Comparison of ENCODE assay signal across 31 cellular contexts in the genomic region with DNA sequence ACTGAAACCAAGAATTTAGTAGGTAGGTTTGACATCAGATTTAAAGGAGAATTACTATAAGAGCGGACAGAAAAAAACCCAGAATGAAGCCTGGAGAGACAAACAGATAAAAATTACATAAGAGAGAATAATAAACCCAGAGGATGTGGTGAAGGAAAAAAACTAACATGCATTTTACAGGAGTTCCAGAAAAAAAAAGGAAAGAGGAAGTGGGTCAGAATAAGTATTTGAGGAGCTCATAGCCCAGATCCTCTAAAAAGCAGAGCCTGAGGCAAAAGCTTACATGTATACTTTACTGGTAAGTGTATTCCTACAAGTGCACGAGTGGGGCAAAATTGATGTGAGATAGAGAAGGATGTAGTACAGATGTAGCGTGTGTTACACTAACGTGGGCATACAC. TPM values are rescaled to one million over a fixed set of nuclear protein-coding genes. Genes with fewer than 3 reads are reported as not detected.
DNase-seq lines count a peak whose midpoint lies in the region; ATAC-seq, FAIRE-seq and TF ChIP-seq lines count a peak whose summit lies in the region.
"Had no signal": no experiment of that assay in that cellular context is flagged by ENCODE, and none has a peak within 500 bp of the region (broad histone marks: within the 10 kb centered on the region; RNA-seq: fewer than 3 reads in every experiment).

No MANE protein-coding gene starts in this region.

- H3K79me2 ChIP-seq in GM12878 (ENCODE audit: control insufficient read depth, insufficient read depth, low read length), result no peaks in the 10 kb centered on the region

- TF ChIP-seq EP300 in GM12878 (IDR thresholded peaks at IDR 0.05; ENCODE audit: borderline replicate concordance in 1 of 2, control insufficient read depth in 1 of 2, low read depth in 2 of 2, low read length in 2 of 2), result no peak

- no peaks in the 10 kb centered on the region for H3K36me3 Mint-ChIP-seq in CD14-positive monocyte
- H3K36me3 Mint-ChIP-seq in activated T-cell treated with anti-CD3 and anti-CD28 coated beads, Interleukin-2, amount 50 U/mL, for 4 hours (ENCODE audit: insufficient read depth), result peaks cover 2% of the 10 kb centered on the region
- peaks cover 7% of the 10 kb centered on the region for H3K36me3 Mint-ChIP-seq in stimulated activated memory B cell treated with anti-CD40 and anti-IgM and Interleukin-4, amounts not matched to agents 10 μg/mL and 1 μg/mL and 100 μg/mL, for 72 hours

- H3K36me3 ChIP-seq in GM12878 (ENCODE audit: control insufficient read depth in 2 of 2, insufficient read depth in 2 of 2, low read length in 1 of 2), result no peaks in the 10 kb centered on the region
- H3K36me3 ChIP-seq: lower lobe of right lung, right atrium auricular region, thoracic aorta had no signal

- RAD21 ChIA-PET in GM12878 (lab: Charles Lee; ENCODE audit: unreplicated experiment), result no interaction called here

- H3K4me1 Mint-ChIP-seq in CD14-positive monocyte, result peaks cover 10% of the 10 kb centered on the region
- peaks cover 5% of the 10 kb centered on the region for H3K4me1 Mint-ChIP-seq in activated T-cell treated with anti-CD3 and anti-CD28 coated beads, Interleukin-2, amount 50 U/mL, for 4 hours (ENCODE audit: low read depth)
- H3K4me1 Mint-ChIP-seq in stimulated activated memory B cell treated with anti-CD40 and anti-IgM and Interleukin-4, amounts not matched to agents 10 μg/mL and 1 μg/mL and 100 μg/mL, for 72 hours, result peaks cover 8% of the 10 kb centered on the region
- H3K4me1 Mint-ChIP-seq: activated B cell treated with CpG ODN at 0.5 μM for 24 hours had no signal

- H3K9me3 Mint-ChIP-seq in CD14-positive monocyte, result peaks cover 0 to 6% (median 2%) of the 10 kb centered on the region in 7 donors
- no peaks in the 10 kb centered on the region for H3K9me3 Mint-ChIP-seq in activated T-cell treated with anti-CD3 and anti-CD28 coated beads, Interleukin-2, amount 50 U/mL, for 4 hours
- H3K9me3 Mint-ChIP-seq in stimulated activated memory B cell treated with anti-CD40 and anti-IgM and Interleukin-4, amounts not matched to agents 10 μg/mL and 1 μg/mL and 100 μg/mL, for 72 hours, result no peaks in the 10 kb centered on the region
- H3K9me3 Mint-ChIP-seq: activated B cell treated with CpG ODN at 0.5 μM for 24 hours; stimulated activated naive CD8-positive, alpha-beta T cell treated with anti-CD3 and anti-CD28 coated beads, Interleukin-15, Interleukin-2, amounts not matched to agents 100 ng/mL and 50 ng/mL, for 24 hours had no signal

- POLR2A ChIA-PET in GM12878 (lab: Charles Lee), result no interaction called here

- no peak overlapping the region for H3K4me2 ChIP-seq in GM12878 (ENCODE audit: control insufficient read depth, insufficient read depth)
- H3K4me2 ChIP-seq: A549, PC-9 had no signal

- H3K9me3 ChIP-seq in GM12878 (replicated peaks; ENCODE audit: control insufficient read depth, insufficient read depth, low read length), result no peaks in the 10 kb centered on the region
- H3K9me3 ChIP-seq: A549, esophagus muscularis mucosa, heart right ventricle, lower lobe of right lung, right atrium auricular region, thoracic aorta had no signal

- WGBS in GM12878 (ENCODE audit: insufficient coverage, insufficient replicate concordance, low lambda C conversion rate, missing lambda C conversion rate), result 84% methylated on average over 4 of the region's 4 CpGs

- H3K27ac Mint-ChIP-seq in CD14-positive monocyte, result peak overlapping the region in 1 of 7 donors; percentile 3
- H3K27ac Mint-ChIP-seq in stimulated activated memory B cell treated with anti-CD40 and anti-IgM and Interleukin-4, amounts not matched to agents 10 μg/mL and 1 μg/mL and 100 μg/mL, for 72 hours, result no peak overlapping the region
- H3K27ac Mint-ChIP-seq: activated B cell treated with CpG ODN at 0.5 μM for 24 hours; activated T-cell treated with anti-CD3 and anti-CD28 coated beads, Interleukin-2, amount 50 U/mL, for 24 hours; CD8-positive, alpha-beta memory T cell; stimulated activated naive CD8-positive, alpha-beta T cell treated with anti-CD3 and anti-CD28 coated beads, Interleukin-15, Interleukin-2, amounts not matched to agents 100 ng/mL and 50 ng/mL, for 24 hours had no signal

- H3K4me3 ChIP-seq in GM12878, result no peak overlapping the region
- H3K4me3 ChIP-seq: A549, esophagus muscularis mucosa, heart right ventricle, lower lobe of right lung, PC-9, right atrium auricular region, thoracic aorta had no signal

- ATAC-seq in GM12878 (no peak), Right ventricle myocardium superior (ENCODE audit: poor library complexity) (no peak)
- ATAC-seq in activated T-cell treated with anti-CD3 and anti-CD28 coated beads, Interleukin-2, amount 50 U/mL, for 4 hours, result no peak
- no peak for ATAC-seq in stimulated activated memory B cell treated with anti-CD40 and anti-IgM and Interleukin-4, amounts not matched to agents 10 μg/mL and 1 μg/mL and 100 μg/mL, for 72 hours
- ATAC-seq: A549, heart right ventricle had no signal

- no peaks in the 10 kb centered on the region for H3K27me3 ChIP-seq in GM12878 (replicated peaks in 1 of 2; ENCODE audit: control insufficient read depth in 2 of 2, insufficient read depth in 2 of 2, low read length in 1 of 2)
- H3K27me3 ChIP-seq: esophagus muscularis mucosa, heart right ventricle, right atrium auricular region had no signal

- H3K4me3 Mint-ChIP-seq in CD14-positive monocyte, result peak overlapping the region; percentile 45 to 76
- no peak overlapping the region for H3K4me3 Mint-ChIP-seq in activated T-cell treated with anti-CD3 and anti-CD28 coated beads, Interleukin-2, amount 50 U/mL, for 4 hours
- no peak overlapping the region for H3K4me3 Mint-ChIP-seq in stimulated activated memory B cell treated with anti-CD40 and anti-IgM and Interleukin-4, amounts not matched to agents 10 μg/mL and 1 μg/mL and 100 μg/mL, for 72 hours
- H3K4me3 Mint-ChIP-seq: activated B cell treated with CpG ODN at 0.5 μM for 24 hours; activated T-cell treated with anti-CD3 and anti-CD28 coated beads, Interleukin-2, amount 50 U/mL, for 24 hours; CD8-positive, alpha-beta memory T cell; naive B cell; stimulated activated naive CD8-positive, alpha-beta T cell treated with anti-CD3 and anti-CD28 coated beads, Interleukin-15, Interleukin-2, amounts not matched to agents 100 ng/mL and 50 ng/mL, for 24 hours had no signal

- no peak for TF ChIP-seq POLR2A in GM12878 (IDR thresholded peaks at IDR 0.05; ENCODE audit: low read depth, low read length)

- intact Hi-C loops in CD14-positive monocyte (cut with micrococcal nuclease), result no loop called here
- intact Hi-C loops in GM12878 (cut with micrococcal nuclease; ENCODE audit: unreplicated experiment), result no loop called here
- intact Hi-C loops in Right ventricle myocardium superior (cut with DNase I), result no loop called here

- CTCF ChIA-PET in GM12878 (lab: Yijun Ruan, JAX), result interaction anchor here (1.4 kb wide), 1 partner anchor 13 kb away, joined by 3 read pairs; no protein-coding TSS in a partner anchor

- no peaks in the 10 kb centered on the region for H3K4me1 ChIP-seq in GM12878 (ENCODE audit: control insufficient read depth, insufficient read depth, low read length)
- H3K4me1 ChIP-seq: A549, esophagus muscularis mucosa, heart right ventricle, lower lobe of right lung, right atrium auricular region had no signal

- DNase-seq in CD14-positive monocyte (ENCODE audit: low spot score), result no peak
- peak; percentile 43 to 53 for DNase-seq in Kasumi-1 (lab: John Stamatoyannopoulos, UW)
- DNase-seq in SIG-M5 (lab: John Stamatoyannopoulos, UW), result peak; percentile 8
- DNase-seq in GM12878 (ENCODE audit: low read depth, low spot score), result no peak
- no peak for DNase-seq in activated T-cell treated with anti-CD3 and anti-CD28 coated beads, Interleukin-2, amount 50 U/mL, for 4 hours
- DNase-seq in ecto neural progenitor cell (ENCODE audit: low spot score), result no peak
- no peak for DNase-seq in Right ventricle myocardium superior
- DNase-seq: activated B cell treated with CpG ODN at 0.5 μM for 24 hours; activated gamma-delta T cell treated with Interleukin-2 at 50 U/mL for 16 hours; activated T-cell treated with anti-CD3 and anti-CD28 coated beads, Interleukin-2, amount 50 U/mL, for 24 hours; caudate nucleus; CD8-positive, alpha-beta memory T cell; foreskin fibroblast; H7; heart right ventricle; lower lobe of right lung; midbrain; naive B cell; NCI-H1694; PC-9; posterior cingulate gyrus; small intestine; SW 1271; T-helper 9 cell had no signal

- no TSS peak for BruUV-seq in GM12878 (replicated peaks; lab: Mats Ljungman, UMichigan)

- SMC1A ChIA-PET in GM12878 (lab: Charles Lee; ENCODE audit: uncharacterized antibody, unreplicated experiment), result no interaction called here

- no peak overlapping the region for H2AFZ ChIP-seq in GM12878 (ENCODE audit: control insufficient read depth, low read depth, low read length)
- H2AFZ ChIP-seq: PC-9 had no signal

- TF ChIP-seq RAD21 in GM12878 (IDR thresholded peaks at IDR 0.05; ENCODE audit: insufficient read depth, low read depth, low read length), result no peak

- in situ Hi-C loops in GM12878 (cut with MboI), result no loop called here

- FAIRE-seq in GM12878 (lab: Jason Lieb, UNC), result no peak
- FAIRE-seq: A549, endometrium, small intestine had no signal

- TF ChIP-seq CTCF in CD14-positive monocyte (IDR thresholded peaks at IDR 0.05), result no peak
- TF ChIP-seq CTCF in GM12878 (IDR thresholded peaks at IDR 0.05 in 2 of 3, conservative IDR thresholded peaks at IDR 0.05 in 1 of 3; ENCODE audit: control insufficient read depth in 2 of 3, extremely low read depth in 1 of 3, insufficient read depth in 1 of 3, low read depth in 3 of 3, low read length in 3 of 3), result no peak

- peaks cover 0 to 2% (median 1%) of the 10 kb centered on the region in 3 donors for H3K27me3 Mint-ChIP-seq in CD14-positive monocyte (ENCODE audit: low read depth in 3 of 3)
- H3K27me3 Mint-ChIP-seq in activated T-cell treated with anti-CD3 and anti-CD28 coated beads, Interleukin-2, amount 50 U/mL, for 4 hours (ENCODE audit: low read depth), result no peaks in the 10 kb centered on the region
- H3K27me3 Mint-ChIP-seq in stimulated activated memory B cell treated with anti-CD40 and anti-IgM and Interleukin-4, amounts not matched to agents 10 μg/mL and 1 μg/mL and 100 μg/mL, for 72 hours, result no peaks in the 10 kb centered on the region
- H3K27me3 Mint-ChIP-seq: activated B cell treated with CpG ODN at 0.5 μM for 24 hours; activated T-cell treated with anti-CD3 and anti-CD28 coated beads, Interleukin-2, amount 50 U/mL, for 24 hours; CD8-positive, alpha-beta memory T cell; naive B cell; stimulated activated naive CD8-positive, alpha-beta T cell treated with anti-CD3 and anti-CD28 coated beads, Interleukin-15, Interleukin-2, amounts not matched to agents 100 ng/mL and 50 ng/mL, for 24 hours had no signal

- H3K27ac ChIP-seq in GM12878 (ENCODE audit: control insufficient read depth, insufficient read depth), result no peak overlapping the region
- H3K27ac ChIP-seq: A549, esophagus muscularis mucosa, heart right ventricle, lower lobe of right lung, PC-9, right atrium auricular region, thoracic aorta had no signal

- no peaks in the 10 kb centered on the region for H4K20me1 ChIP-seq in GM12878 (ENCODE audit: control insufficient read depth, insufficient read depth)

- H3K9ac ChIP-seq in GM12878 (ENCODE audit: control insufficient read depth, insufficient read depth, low read length), result no peak overlapping the region

RNA-seq across cellular contexts. Expression of a gene that starts 43.1 kb away (rescaled TPM):
- polyA plus RNA-seq in CD14-positive monocyte (1 to 10 TPM; 4.4 to 8.7 TPM), GM12878 (2011; rRNA removed) (38.0 and 48.2 TPM in 2 replicates), GM12878 (2014; fragmentation: Illumina TruSeq; extraction: Trizol) (30.7 and 37.4 TPM in 2 replicates), GM12878 (2014; fragmentation: Nextera tagmentation; extraction: Ambion mirVana) (10 to 100 TPM; 18.9 to 23.4 TPM), GM12878 (2014; rRNA removed) (16.9 and 17.3 TPM in 2 replicates), GM12878 (2016; fragmentation: Nextera tagmentation; extraction: Ambion mirVana) (10 to 100 TPM; 30.5 to 37.1 TPM)
- 43.9 and 50.7 TPM in 2 replicates for total RNA-seq in GM12878 (2013; cell fraction: nucleolus; rRNA removed)
- total RNA-seq in GM12878 (2014; rRNA removed) (15.5 and 18.7 TPM in 2 replicates), GM12878 (2014; rRNA removed; fragmentation: Illumina TruSeq; extraction: Trizol) (28.1 TPM in 2 replicates), GM12878 (2021) (24.4 and 25.7 TPM in 2 replicates), Right ventricle myocardium superior (15.5 TPM)
- polyA plus RNA-seq in GM12878 (2011; ENCODE audit: low read depth), result 10.0 TPM
- polyA plus RNA-seq in GM12878 (2011; cell fraction: cytosol; rRNA removed), result 15.2 and 15.8 TPM in 2 replicates
- polyA plus RNA-seq in GM12878 (2011; cell fraction: nucleus; rRNA removed), result 25.9 and 26.3 TPM in 2 replicates
- polyA plus RNA-seq in GM12878 (2012), result 16.2 and 18.0 TPM in 2 replicates
- polyA minus RNA-seq in GM12878 (2011; rRNA and poly(A)+ RNA removed), result 16.2 and 24.1 TPM in 2 replicates
- 7.1 and 7.2 TPM in 2 replicates for polyA minus RNA-seq in GM12878 (2011; cell fraction: cytosol; rRNA and poly(A)+ RNA removed)
- 10.4 and 14.0 TPM in 2 replicates for polyA minus RNA-seq in GM12878 (2011; cell fraction: nucleus; rRNA and poly(A)+ RNA removed)
- total RNA-seq in activated T-cell treated with anti-CD3 and anti-CD28 coated beads, Interleukin-2, amount 50 U/mL, for 4 hours, result 10 to 100 TPM; 24.1 to 24.7 (median 24.1) TPM

Comparison
In these comparisons a context has a peak if more than half of its experiments do, and no peak if none do; other contexts are left out.
1. DNase-seq: peak in Kasumi-1 (2 of 2) and SIG-M5 (single experiment); none in CD14-positive monocyte (single experiment), GM12878 (single experiment), activated T-cell treated with anti-CD3 and anti-CD28 coated beads, Interleukin-2, amount 50 U/mL, for 4 hours (single experiment), ecto neural progenitor cell (single experiment) and Right ventricle myocardium superior (single experiment).
2. H3K4me3 Mint-ChIP-seq: peak in CD14-positive monocyte (2 of 2); none in activated T-cell treated with anti-CD3 and anti-CD28 coated beads, Interleukin-2, amount 50 U/mL, for 4 hours (single experiment) and stimulated activated memory B cell treated with anti-CD40 and anti-IgM and Interleukin-4, amounts not matched to agents 10 μg/mL and 1 μg/mL and 100 μg/mL, for 72 hours (single experiment).